Comparison of ENCODE assay signal across 8 cellular contexts in genomic region chr6:37630281-37630799, GRCh38.
DNase-seq lines count a peak whose midpoint lies in the region; ATAC-seq and TF ChIP-seq lines count a peak whose summit lies in the region.

No MANE protein-coding gene starts in this region.

- peaks cover 3 to 29% (median 10%) of the 10 kb centered on the region in 7 donors for H3K4me1 Mint-ChIP-seq in naive thymus-derived CD4-positive, alpha-beta T cell

- no peaks in the 10 kb centered on the region for H3K9me3 ChIP-seq in naive thymus-derived CD4-positive, alpha-beta T cell (ENCODE audit: control insufficient read depth in 2 of 3, low read length in 3 of 3)

- intact Hi-C loops in naive thymus-derived CD4-positive, alpha-beta T cell (cut with micrococcal nuclease): no loop called here

- H3K27me3 ChIP-seq in naive thymus-derived CD4-positive, alpha-beta T cell (ENCODE audit: control insufficient read depth in 2 of 2, insufficient read depth in 2 of 2, low read length in 2 of 2): no peaks in the 10 kb centered on the region

- H3K4me3 ChIP-seq in cardiac fibroblast (replicated peaks in 1 of 2; ENCODE audit: low read depth in 2 of 2, low read length in 2 of 2): no peak overlapping the region
- H3K4me3 ChIP-seq in naive thymus-derived CD4-positive, alpha-beta T cell (ENCODE audit: low read length): no peak overlapping the region

- H3K36me3 ChIP-seq in naive thymus-derived CD4-positive, alpha-beta T cell (ENCODE audit: control insufficient read depth in 2 of 3, insufficient read depth in 3 of 3, low read length in 3 of 3): no peaks in the 10 kb centered on the region

- no peak for TF ChIP-seq CTCF in cardiac fibroblast (IDR thresholded peaks at IDR 0.05; ENCODE audit: low read depth, low read length)

- DNase-seq in DMS53 treated with DMSO at 0.1 percent for 48 hours (lab: John Stamatoyannopoulos, UW; ENCODE audit: unreplicated experiment) (peak; percentile 11), NOMO-1 treated with dmso at 0.1 percent for 144 hours (lab: John Stamatoyannopoulos, UW; ENCODE audit: unreplicated experiment) (peak; percentile 75), cardiac fibroblast (ENCODE audit: low read depth in 2 of 2) (peak; percentile 95 to 99), C1 segment of cervical spinal cord (lab: John Stamatoyannopoulos, UW) (no peak)
- DNase-seq in naive thymus-derived CD4-positive, alpha-beta T cell: no peak
- DNase-seq in stimulated activated CD4-positive, alpha-beta T cell treated with anti-CD3 and anti-CD28 coated beads, Interleukin-2, amount 100 ng/mL, for 24 hours: no peak

- H3K27me3 Mint-ChIP-seq in naive thymus-derived CD4-positive, alpha-beta T cell: peaks cover 4 to 27% (median 5%) of the 10 kb centered on the region in 5 donors

- peak; percentile 87 for ATAC-seq in naive thymus-derived CD4-positive, alpha-beta T cell
- no peak for ATAC-seq in GM21528 (IDR thresholded peaks at IDR 0.05; ENCODE audit: low FRiP score, unreplicated experiment)
- ATAC-seq in GM21737 (IDR thresholded peaks at IDR 0.05; ENCODE audit: unreplicated experiment): no peak

- POLR2A ChIA-PET in naive thymus-derived CD4-positive, alpha-beta T cell (lab: Charles Lee): interaction anchor here (0.5 kb wide), 1 partner anchor 116 kb away, joined by 3 read pairs; no protein-coding TSS in a partner anchor

- H3K27ac Mint-ChIP-seq in naive thymus-derived CD4-positive, alpha-beta T cell: peak overlapping the region in 1 of 9 donors; percentile 47

- H3K4me3 Mint-ChIP-seq in naive thymus-derived CD4-positive, alpha-beta T cell: no peak overlapping the region

- peaks cover 0 to 7% (median 0%) of the 10 kb centered on the region in 5 donors for H3K36me3 Mint-ChIP-seq in naive thymus-derived CD4-positive, alpha-beta T cell

- H3K4me1 ChIP-seq in naive thymus-derived CD4-positive, alpha-beta T cell (ENCODE audit: control insufficient read depth in 2 of 2, insufficient read depth in 2 of 2, low read length in 2 of 2): peaks cover 0 to 3% of the 10 kb centered on the region in 2 donors

- CTCF ChIA-PET in naive thymus-derived CD4-positive, alpha-beta T cell (lab: Charles Lee): interaction anchor here (1.4 kb wide), 1 partner anchor 18 kb away, joined by 3 read pairs; no protein-coding TSS in a partner anchor

- no peaks in the 10 kb centered on the region for H3K9me3 Mint-ChIP-seq in naive thymus-derived CD4-positive, alpha-beta T cell

- H3K27ac ChIP-seq in naive thymus-derived CD4-positive, alpha-beta T cell (ENCODE audit: low read depth, low read length): no peak overlapping the region

Comparison
In these comparisons a context has a peak if more than half of its experiments do, and no peak if none do; other contexts are left out.
1. DNase-seq: peak in DMS53 treated with DMSO at 0.1 percent for 48 hours (single experiment), NOMO-1 treated with dmso at 0.1 percent for 144 hours (single experiment) and cardiac fibroblast (2 of 2); none in naive thymus-derived CD4-positive, alpha-beta T cell (0 of 9), C1 segment of cervical spinal cord (0 of 14) and stimulated activated CD4-positive, alpha-beta T cell treated with anti-CD3 and anti-CD28 coated beads, Interleukin-2, amount 100 ng/mL, for 24 hours (0 of 2).